ENCODE assay signal across 11 cellular contexts in genomic region chr1:11335417-11336070, GRCh38.
DNase-seq lines count a peak whose midpoint lies in the region; ATAC-seq and TF ChIP-seq lines count a peak whose summit lies in the region.
"Had no signal": no experiment of that assay in that cellular context is flagged by ENCODE, and none has a peak within 500 bp of the region (broad histone marks: within the 10 kb centered on the region; RNA-seq: fewer than 3 reads in every experiment).

No MANE protein-coding gene starts in this region.

- peaks cover 24% of the 10 kb centered on the region for H3K27me3 Mint-ChIP-seq in activated CD8-positive, alpha-beta T cell treated with anti-CD3 and anti-CD28 coated beads, Interleukin-2, amount 10 ng/mL, durations not matched to agents 7 days and 5 days (ENCODE audit: low read depth)

- no peaks in the 10 kb centered on the region for H3K36me3 ChIP-seq in upper lobe of right lung

- DNase-seq in stimulated activated CD8-positive, alpha-beta memory T cell treated with anti-CD3 and anti-CD28 coated beads, Interleukin-15, amount 100 ng/mL, for 1 hour (ENCODE audit: low read depth) = peak; percentile 5
- no peak for DNase-seq in stimulated activated CD8-positive, alpha-beta memory T cell treated with anti-CD3 and anti-CD28 coated beads, Interleukin-4, amount 100 ng/mL, for 48 hours
- DNase-seq in upper lobe of right lung = no peak
- no peak for DNase-seq in left colon
- no peak for DNase-seq in activated CD8-positive, alpha-beta T cell treated with anti-CD3 and anti-CD28 coated beads, Interleukin-2, amount 10 ng/mL, durations not matched to agents 7 days and 5 days
- DNase-seq in stimulated activated CD4-positive, alpha-beta T cell treated with anti-CD3 and anti-CD28 coated beads, Interleukin-15, amount 100 ng/mL, for 24 hours = no peak
- DNase-seq: activated naive CD4-positive, alpha-beta T cell treated with anti-CD3 and anti-CD28 coated beads, Interleukin-2, amount 10 ng/mL, durations not matched to agents 7 days and 5 days; NCI-H1105 had no signal

- no peak for TF ChIP-seq CTCF in upper lobe of right lung (IDR thresholded peaks at IDR 0.05)

- H3K4me3 Mint-ChIP-seq in activated CD8-positive, alpha-beta T cell treated with anti-CD3 and anti-CD28 coated beads, Interleukin-2, amount 10 ng/mL, durations not matched to agents 7 days and 5 days = no peak overlapping the region
- H3K4me3 Mint-ChIP-seq: activated naive CD4-positive, alpha-beta T cell treated with anti-CD3 and anti-CD28 coated beads, Interleukin-2, amount 10 ng/mL, durations not matched to agents 7 days and 5 days; neural crest cell had no signal

- intact Hi-C loops in upper lobe of right lung (cut with DNase I) (no loop called here), left colon (cut with DNase I, micrococcal nuclease) (loop anchor here in 1 of 2 donors (5.0 kb wide), 1 partner anchor 307 kb away; no protein-coding TSS in a partner anchor)

- no peak overlapping the region for H3K4me3 ChIP-seq in upper lobe of right lung

- H3K36me3 Mint-ChIP-seq in activated CD8-positive, alpha-beta T cell treated with anti-CD3 and anti-CD28 coated beads, Interleukin-2, amount 10 ng/mL, durations not matched to agents 7 days and 5 days (ENCODE audit: low read depth) = no peaks in the 10 kb centered on the region
- H3K36me3 Mint-ChIP-seq: activated naive CD4-positive, alpha-beta T cell treated with anti-CD3 and anti-CD28 coated beads, Interleukin-2, amount 10 ng/mL, durations not matched to agents 7 days and 5 days had no signal

- CTCF ChIA-PET in activated CD8-positive, alpha-beta T cell treated with anti-CD3 and anti-CD28 coated beads, Interleukin-2, amount 10 ng/mL, durations not matched to agents 7 days and 5 days (lab: Charles Lee) = interaction anchor here (0.9 to 1.7 kb wide), 5 partner anchors 10 to 308 kb away, joined by 3 to 13 read pairs (median 5); no protein-coding TSS in a partner anchor

- peaks cover 31% of the 10 kb centered on the region for H3K27me3 ChIP-seq in upper lobe of right lung

- no peak overlapping the region for H3K27ac ChIP-seq in upper lobe of right lung

- no peaks in the 10 kb centered on the region for H3K4me1 ChIP-seq in upper lobe of right lung

- H3K9me3 ChIP-seq in upper lobe of right lung = no peaks in the 10 kb centered on the region

- ATAC-seq in HG02642 (IDR thresholded peaks at IDR 0.05; ENCODE audit: poor library complexity, unreplicated experiment) (peak; percentile 76), HG03521 (IDR thresholded peaks at IDR 0.05; ENCODE audit: unreplicated experiment) (peak; percentile 86), upper lobe of right lung (peak; percentile 45), left colon (no peak)
- no peak for ATAC-seq in activated CD8-positive, alpha-beta T cell treated with anti-CD3 and anti-CD28 coated beads, Interleukin-2, amount 10 ng/mL, durations not matched to agents 7 days and 5 days

- no peaks in the 10 kb centered on the region for H3K9me3 Mint-ChIP-seq in activated CD8-positive, alpha-beta T cell treated with anti-CD3 and anti-CD28 coated beads, Interleukin-2, amount 10 ng/mL, durations not matched to agents 7 days and 5 days (ENCODE audit: insufficient read depth)
- H3K9me3 Mint-ChIP-seq: activated naive CD4-positive, alpha-beta T cell treated with anti-CD3 and anti-CD28 coated beads, Interleukin-2, amount 10 ng/mL, durations not matched to agents 7 days and 5 days; neural crest cell had no signal

- no peak overlapping the region for H3K27ac Mint-ChIP-seq in activated CD8-positive, alpha-beta T cell treated with anti-CD3 and anti-CD28 coated beads, Interleukin-2, amount 10 ng/mL, durations not matched to agents 7 days and 5 days
- H3K27ac Mint-ChIP-seq: activated naive CD4-positive, alpha-beta T cell treated with anti-CD3 and anti-CD28 coated beads, Interleukin-2, amount 10 ng/mL, durations not matched to agents 7 days and 5 days had no signal

- POLR2A ChIA-PET in activated CD8-positive, alpha-beta T cell treated with anti-CD3 and anti-CD28 coated beads, Interleukin-2, amount 10 ng/mL, durations not matched to agents 7 days and 5 days (lab: Charles Lee) = interaction anchor here (0.7 kb wide), 1 partner anchor 473 kb away, joined by 3 read pairs; no protein-coding TSS in a partner anchor

- H3K4me1 Mint-ChIP-seq in activated CD8-positive, alpha-beta T cell treated with anti-CD3 and anti-CD28 coated beads, Interleukin-2, amount 10 ng/mL, durations not matched to agents 7 days and 5 days (ENCODE audit: low read depth) = peaks cover 17% of the 10 kb centered on the region

Comparison
In these comparisons a context has a peak if more than half of its experiments do, and no peak if none do; other contexts are left out.
1. ATAC-seq: peak in HG02642 (single experiment), HG03521 (single experiment) and upper lobe of right lung (single experiment); none in left colon (single experiment) and activated CD8-positive, alpha-beta T cell treated with anti-CD3 and anti-CD28 coated beads, Interleukin-2, amount 10 ng/mL, durations not matched to agents 7 days and 5 days (single experiment).